ENCODE assay signal across 10 cellular contexts in genomic region chr14:102479777-102480176, GRCh38. TPM values are rescaled to one million over a fixed set of nuclear protein-coding genes. Genes with fewer than 3 reads are reported as not detected.
DNase-seq lines count a peak whose midpoint lies in the region; ATAC-seq and TF ChIP-seq lines count a peak whose summit lies in the region.
"Had no signal": no experiment of that assay in that cellular context is flagged by ENCODE, and none has a peak within 500 bp of the region (broad histone marks: within the 10 kb centered on the region; RNA-seq: fewer than 3 reads in every experiment).

No MANE protein-coding gene starts in this region.

- no peak for ATAC-seq in HG03095 (IDR thresholded peaks at IDR 0.05; ENCODE audit: unreplicated experiment)

- H3K36me3 ChIP-seq in liver (ENCODE audit: control insufficient read depth in 4 of 4, insufficient read depth in 3 of 4, low read depth in 1 of 4, low read length in 3 of 4): no peaks in the 10 kb centered on the region
- H3K36me3 ChIP-seq in subcutaneous abdominal adipose tissue (ENCODE audit: control insufficient read depth in 5 of 5, insufficient read depth in 5 of 5, low read length in 5 of 5): peaks cover 0 to 9% (median 3%) of the 10 kb centered on the region in 5 donors
- H3K36me3 ChIP-seq in CD4-positive, alpha-beta memory T cell (ENCODE audit: insufficient read depth, low read length): no peaks in the 10 kb centered on the region

- H3K36me3 Mint-ChIP-seq in activated naive CD8-positive, alpha-beta T cell treated with anti-CD3 and anti-CD28 coated beads for 36 hours: peaks cover 9% of the 10 kb centered on the region
- peaks cover 15 to 27% of the 10 kb centered on the region in 2 donors for H3K36me3 Mint-ChIP-seq in CD4-positive, alpha-beta memory T cell

- peaks cover 0 to 2% (median 0%) of the 10 kb centered on the region in 4 donors for H3K9me3 ChIP-seq in liver (ENCODE audit: control insufficient read depth in 4 of 4, low read length in 3 of 4)
- peaks cover 0 to 4% (median 0%) of the 10 kb centered on the region in 5 donors for H3K9me3 ChIP-seq in subcutaneous abdominal adipose tissue (ENCODE audit: control insufficient read depth in 5 of 5, low read length in 5 of 5)
- no peaks in the 10 kb centered on the region for H3K9me3 ChIP-seq in CD4-positive, alpha-beta memory T cell (ENCODE audit: control insufficient read depth in 1 of 2, low read length in 2 of 2)

- H3K4me1 Mint-ChIP-seq in activated naive CD8-positive, alpha-beta T cell treated with anti-CD3 and anti-CD28 coated beads for 36 hours: no peaks in the 10 kb centered on the region
- peaks cover 2 to 14% (median 8%) of the 10 kb centered on the region in 4 donors for H3K4me1 Mint-ChIP-seq in CD4-positive, alpha-beta memory T cell

- H3K4me3 Mint-ChIP-seq in activated naive CD8-positive, alpha-beta T cell treated with anti-CD3 and anti-CD28 coated beads for 36 hours: no peak overlapping the region
- no peak overlapping the region for H3K4me3 Mint-ChIP-seq in CD4-positive, alpha-beta memory T cell

- intact Hi-C loops in CD4-positive, alpha-beta memory T cell (cut with micrococcal nuclease): no loop called here

- peak; percentile 32 for DNase-seq in NCI-H2029 treated with DMSO at 0.1 percent for 48 hours (lab: John Stamatoyannopoulos, UW)
- no peak for DNase-seq in activated naive CD8-positive, alpha-beta T cell treated with anti-CD3 and anti-CD28 coated beads for 36 hours
- no peak for DNase-seq in CD4-positive, alpha-beta memory T cell
- no peak for DNase-seq in SW480 (ENCODE audit: low spot score)
- DNase-seq in MV-4-11 (lab: John Stamatoyannopoulos, UW): no peak
- DNase-seq: HCEC 1CT, NCI-H1436 had no signal

- no peak for TF ChIP-seq CTCF in liver (IDR thresholded peaks at IDR 0.05; ENCODE audit: low read depth, low read length, missing input control)

- H3K4me3 ChIP-seq in liver (ENCODE audit: low read depth in 1 of 3, low read length in 3 of 3) (peak overlapping the region; percentile 20 to 67 (median 28)), subcutaneous abdominal adipose tissue (ENCODE audit: low read depth in 1 of 5, low read length in 5 of 5) (peak overlapping the region in 3 of 5 donors; percentile 24 to 51 (median 40))
- no peak overlapping the region for H3K4me3 ChIP-seq in CD4-positive, alpha-beta memory T cell (ENCODE audit: low read length in 2 of 2)

- 26% methylated on average over 7 of the region's 7 CpGs for WGBS in liver

- peaks cover 0 to 7% (median 6%) of the 10 kb centered on the region in 4 donors for H3K4me1 ChIP-seq in liver (ENCODE audit: control insufficient read depth in 4 of 4, insufficient read depth in 4 of 4, low read length in 3 of 4)
- H3K4me1 ChIP-seq in subcutaneous abdominal adipose tissue (ENCODE audit: control insufficient read depth in 5 of 5, insufficient read depth in 5 of 5, low read length in 5 of 5): peaks cover 0 to 15% (median 9%) of the 10 kb centered on the region in 5 donors
- no peaks in the 10 kb centered on the region for H3K4me1 ChIP-seq in CD4-positive, alpha-beta memory T cell (ENCODE audit: insufficient read depth, low read length)

- no peaks in the 10 kb centered on the region for H3K27me3 Mint-ChIP-seq in activated naive CD8-positive, alpha-beta T cell treated with anti-CD3 and anti-CD28 coated beads for 36 hours
- H3K27me3 Mint-ChIP-seq in CD4-positive, alpha-beta memory T cell: no peaks in the 10 kb centered on the region

- no peak for TF ChIP-seq RAD21 in liver (IDR thresholded peaks at IDR 0.05)

- H3K27ac ChIP-seq in liver (ENCODE audit: low read depth in 1 of 2, low read length in 2 of 2) (peak overlapping the region; percentile 81 to 85), subcutaneous abdominal adipose tissue (ENCODE audit: low read depth, low read length) (no peak overlapping the region)
- H3K27ac ChIP-seq in CD4-positive, alpha-beta memory T cell (ENCODE audit: low read depth, low read length): no peak overlapping the region

- CTCF ChIA-PET in CD4-positive, alpha-beta memory T cell (lab: Charles Lee; ENCODE audit: partially characterized antibody): no interaction called here

- peak overlapping the region in 1 of 2 donors; percentile 39 for H3K9ac ChIP-seq in liver (ENCODE audit: low read depth in 1 of 2, low read length in 2 of 2)
- peak overlapping the region in 1 of 5 donors; percentile 20 for H3K9ac ChIP-seq in subcutaneous abdominal adipose tissue (ENCODE audit: low read length in 5 of 5)

- peaks cover 6% of the 10 kb centered on the region for H3K9me3 Mint-ChIP-seq in activated naive CD8-positive, alpha-beta T cell treated with anti-CD3 and anti-CD28 coated beads for 36 hours
- H3K9me3 Mint-ChIP-seq in CD4-positive, alpha-beta memory T cell: peaks cover 3 to 15% (median 8%) of the 10 kb centered on the region in 8 donors

- POLR2A ChIA-PET in CD4-positive, alpha-beta memory T cell (lab: Charles Lee; ENCODE audit: partially characterized antibody): no interaction called here

- H3K27ac Mint-ChIP-seq in activated naive CD8-positive, alpha-beta T cell treated with anti-CD3 and anti-CD28 coated beads for 36 hours: peak overlapping the region; percentile 45
- H3K27ac Mint-ChIP-seq in CD4-positive, alpha-beta memory T cell: peak overlapping the region in 1 of 7 donors; percentile 43

- no peaks in the 10 kb centered on the region for H3K27me3 ChIP-seq in liver (ENCODE audit: control insufficient read depth in 4 of 4, insufficient read depth in 4 of 4, low read length in 3 of 4)
- H3K27me3 ChIP-seq in subcutaneous abdominal adipose tissue (ENCODE audit: control insufficient read depth in 5 of 5, insufficient read depth in 4 of 5, low read length in 5 of 5): no peaks in the 10 kb centered on the region
- H3K27me3 ChIP-seq in CD4-positive, alpha-beta memory T cell (ENCODE audit: insufficient read depth, low read length): no peaks in the 10 kb centered on the region

TF ChIP-seq in liver, 16 proteins besides CTCF, POLR2A, EP300 and RAD21 (continues in another document):
- peak; percentile 15 for TF ChIP-seq NR2F2 (IDR thresholded peaks at IDR 0.05)
- no peak for TF ChIP-seq REST (IDR thresholded peaks at IDR 0.05)
- no peak for TF ChIP-seq TAF1 (conservative IDR thresholded peaks at IDR 0.05)
- no peak for TF ChIP-seq JUND (IDR thresholded peaks at IDR 0.05)
- TF ChIP-seq, protein P1, sequence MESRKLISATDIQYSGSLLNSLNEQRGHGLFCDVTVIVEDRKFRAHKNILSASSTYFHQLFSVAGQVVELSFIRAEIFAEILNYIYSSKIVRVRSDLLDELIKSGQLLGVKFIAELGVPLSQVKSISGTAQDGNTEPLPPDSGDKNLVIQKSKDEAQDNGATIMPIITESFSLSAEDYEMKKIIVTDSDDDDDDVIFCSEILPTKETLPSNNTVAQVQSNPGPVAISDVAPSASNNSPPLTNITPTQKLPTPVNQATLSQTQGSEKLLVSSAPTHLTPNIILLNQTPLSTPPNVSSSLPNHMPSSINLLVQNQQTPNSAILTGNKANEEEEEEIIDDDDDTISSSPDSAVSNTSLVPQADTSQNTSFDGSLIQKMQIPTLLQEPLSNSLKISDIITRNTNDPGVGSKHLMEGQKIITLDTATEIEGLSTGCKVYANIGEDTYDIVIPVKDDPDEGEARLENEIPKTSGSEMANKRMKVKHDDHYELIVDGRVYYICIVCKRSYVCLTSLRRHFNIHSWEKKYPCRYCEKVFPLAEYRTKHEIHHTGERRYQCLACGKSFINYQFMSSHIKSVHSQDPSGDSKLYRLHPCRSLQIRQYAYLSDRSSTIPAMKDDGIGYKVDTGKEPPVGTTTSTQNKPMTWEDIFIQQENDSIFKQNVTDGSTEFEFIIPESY (IDR thresholded peaks at IDR 0.05): no peak
- TF ChIP-seq ATF3 (IDR thresholded peaks at IDR 0.05): no peak
- no peak for TF ChIP-seq GABPA (IDR thresholded peaks at IDR 0.05 in 1 of 2, conservative IDR thresholded peaks at IDR 0.05 in 1 of 2)
- no peak for TF ChIP-seq FOXA1 (IDR thresholded peaks at IDR 0.05)
- no peak for TF ChIP-seq YY1 (IDR thresholded peaks at IDR 0.05)
- TF ChIP-seq FOXA2 (IDR thresholded peaks at IDR 0.05): no peak
- no peak for TF ChIP-seq EGR1 (IDR thresholded peaks at IDR 0.05; ENCODE audit: low read depth in 2 of 2)
- TF ChIP-seq HNF4A (conservative IDR thresholded peaks at IDR 0.05): no peak
- no peak for TF ChIP-seq HNF4G (IDR thresholded peaks at IDR 0.05)
- TF ChIP-seq SP1 (IDR thresholded peaks at IDR 0.05): peak; percentile 40
- TF ChIP-seq RXRA (IDR thresholded peaks at IDR 0.05): peak; percentile 9 to 21

RNA-seq across cellular contexts. Expression of gene ANKRD9, which starts 29.8 kb away (rescaled TPM):
- total RNA-seq in activated naive CD8-positive, alpha-beta T cell treated with anti-CD3 and anti-CD28 coated beads for 36 hours: 10 to 100 TPM; 10.7 to 10.9 TPM
- 10 to 100 TPM; 11.5 to 67.5 TPM for total RNA-seq in liver
- 1 to 10 TPM; 1.5 to 3.6 TPM for polyA plus RNA-seq in liver
- total RNA-seq in CD4-positive, alpha-beta memory T cell: 1 to 10 TPM; 1.8 to 2.5 TPM
- polyA plus RNA-seq in CD4-positive, alpha-beta memory T cell: under 1 TPM in 1 of 2 donors, not detected in 1; 0.69 TPM

Comparison
In these comparisons a context has a peak if more than half of its experiments do, and no peak if none do; other contexts are left out.
1. H3K27ac ChIP-seq: peak in liver (2 of 2); none in subcutaneous abdominal adipose tissue (single experiment) and CD4-positive, alpha-beta memory T cell (single experiment).
2. H3K4me3 ChIP-seq: peak in liver (3 of 3) and subcutaneous abdominal adipose tissue (3 of 5); none in CD4-positive, alpha-beta memory T cell (0 of 2).